Comparison of ENCODE assay signal across 9 cellular contexts in genomic region chr22:26259510-26259909, GRCh38.
A peak's percentile ranks its signal among the peaks of the same experiment; 100 is the strongest.
DNase-seq lines count a peak whose midpoint lies in the region; ATAC-seq and TF ChIP-seq lines count a peak whose summit lies in the region.
"Had no signal": no experiment of that assay in that cellular context is flagged by ENCODE, and none has a peak within 500 bp of the region (broad histone marks: within the 10 kb centered on the region; RNA-seq: fewer than 3 reads in every experiment).

No MANE protein-coding gene starts in this region.

- H2AK9ac ChIP-seq in IMR-90 (replicated peaks; ENCODE audit: low read depth, low read length, poor library complexity): no peak overlapping the region

- H4K91ac ChIP-seq in IMR-90 (ENCODE audit: insufficient read depth, low read depth, low read length): no peak overlapping the region

- peaks cover 7% of the 10 kb centered on the region for H3K27me3 Mint-ChIP-seq in activated CD8-positive, alpha-beta T cell treated with anti-CD3 and anti-CD28 coated beads, Interleukin-2, amount 10 ng/mL, durations not matched to agents 7 days and 5 days (ENCODE audit: low read depth)
- peaks cover 2 to 11% (median 5%) of the 10 kb centered on the region in 3 donors for H3K27me3 Mint-ChIP-seq in CD14-positive monocyte (ENCODE audit: low read depth in 3 of 3)

- no peaks in the 10 kb centered on the region for H3K79me1 ChIP-seq in IMR-90 (ENCODE audit: low read depth in 1 of 2, low read length in 2 of 2)

- no peaks in the 10 kb centered on the region for H3K27me3 ChIP-seq in IMR-90 (ENCODE audit: control insufficient read depth, insufficient read depth, low read length)
- peaks cover 0 to 46% (median 0%) of the 10 kb centered on the region in 4 donors for H3K27me3 ChIP-seq in esophagus squamous epithelium

- H2AFZ ChIP-seq in IMR-90 (replicated peaks; ENCODE audit: low read length, poor library complexity): no peak overlapping the region

- POLR2A ChIA-PET in IMR-90 (lab: Charles Lee; ENCODE audit: unreplicated experiment): no interaction called here
- POLR2A ChIA-PET in activated CD8-positive, alpha-beta T cell treated with anti-CD3 and anti-CD28 coated beads, Interleukin-2, amount 10 ng/mL, durations not matched to agents 7 days and 5 days (lab: Charles Lee): interaction anchor here (0.6 kb wide), 1 partner anchor 571 kb away, joined by 3 read pairs; no protein-coding TSS in a partner anchor

- H3K23ac ChIP-seq in IMR-90 (ENCODE audit: low read depth, low read length): no peak overlapping the region

- H2BK5ac ChIP-seq in IMR-90 (ENCODE audit: low read depth, low read length, poor library complexity, severe bottlenecking): no peak overlapping the region

- H3K9me1 ChIP-seq in IMR-90 (ENCODE audit: insufficient read depth, low read length): no peaks in the 10 kb centered on the region

- DNase-seq in GM03348 (ENCODE audit: low spot score): peak; percentile 28
- peak; percentile 8 for DNase-seq in IMR-90
- peak; percentile 49 for DNase-seq in activated CD8-positive, alpha-beta T cell treated with anti-CD3 and anti-CD28 coated beads, Interleukin-2, amount 10 ng/mL, durations not matched to agents 7 days and 5 days
- DNase-seq in kidney tubule cell (ENCODE audit: low spot score): peak; percentile 23
- no peak for DNase-seq in esophagus squamous epithelium (lab: John Stamatoyannopoulos, UW)
- no peak for DNase-seq in COLO668 (lab: John Stamatoyannopoulos, UW; ENCODE audit: unreplicated experiment)
- DNase-seq in CD14-positive monocyte (ENCODE audit: low spot score): no peak
- DNase-seq: NCI-H446 treated with DMSO at 0.1 percent for 48 hours had no signal

- no peak overlapping the region for H3K4me3 Mint-ChIP-seq in activated CD8-positive, alpha-beta T cell treated with anti-CD3 and anti-CD28 coated beads, Interleukin-2, amount 10 ng/mL, durations not matched to agents 7 days and 5 days
- no peak overlapping the region for H3K4me3 Mint-ChIP-seq in CD14-positive monocyte
- H3K4me3 Mint-ChIP-seq: memory B cell had no signal

- ATAC-seq in IMR-90 (ENCODE audit: low read depth): no peak
- no peak for ATAC-seq in activated CD8-positive, alpha-beta T cell treated with anti-CD3 and anti-CD28 coated beads, Interleukin-2, amount 10 ng/mL, durations not matched to agents 7 days and 5 days

- H3K9me3 ChIP-seq in IMR-90 (ENCODE audit: control insufficient read depth, insufficient read depth, low read length): peaks cover 6% of the 10 kb centered on the region; the same call in 1 of the 2 replicates
- no peaks in the 10 kb centered on the region for H3K9me3 ChIP-seq in esophagus squamous epithelium

- H3K4ac ChIP-seq in IMR-90 (ENCODE audit: low read depth, low read length): no peak overlapping the region

- H2BK20ac ChIP-seq in IMR-90 (ENCODE audit: low read depth, low read length): no peak overlapping the region

- dilution Hi-C loops in IMR-90 (cut with HindIII; ENCODE audit: low sequenced_read_pairs, unreplicated experiment): no loop called here

- H3K18ac ChIP-seq in IMR-90 (ENCODE audit: low read depth, low read length): no peak overlapping the region

- no peaks in the 10 kb centered on the region for H3K36me3 Mint-ChIP-seq in activated CD8-positive, alpha-beta T cell treated with anti-CD3 and anti-CD28 coated beads, Interleukin-2, amount 10 ng/mL, durations not matched to agents 7 days and 5 days (ENCODE audit: low read depth)
- H3K36me3 Mint-ChIP-seq in CD14-positive monocyte: no peaks in the 10 kb centered on the region
- H3K36me3 Mint-ChIP-seq: memory B cell had no signal

- no peak overlapping the region for H2AK5ac ChIP-seq in IMR-90 (ENCODE audit: low read depth, low read length)

- in situ Hi-C loops in IMR-90 (cut with MboI; ENCODE audit: low sequenced_read_pairs): no loop called here

- H3K4me2 ChIP-seq in IMR-90 (ENCODE audit: low read depth, low read length): no peak overlapping the region

- H2BK15ac ChIP-seq in IMR-90 (ENCODE audit: low read depth, low read length): no peak overlapping the region

- H4K8ac ChIP-seq in IMR-90 (ENCODE audit: low read depth in 2 of 2, low read length in 2 of 2): no peak overlapping the region

- H3K36me3 ChIP-seq in IMR-90 (ENCODE audit: control insufficient read depth, insufficient read depth, low read length): no peaks in the 10 kb centered on the region
- no peaks in the 10 kb centered on the region for H3K36me3 ChIP-seq in esophagus squamous epithelium

- no peak for TF ChIP-seq POLR2A in IMR-90 (IDR thresholded peaks at IDR 0.05; ENCODE audit: low read depth, low read length)
- no peak for TF ChIP-seq POLR2A in esophagus squamous epithelium (IDR thresholded peaks at IDR 0.05)

- no peak overlapping the region for H3K14ac ChIP-seq in IMR-90 (replicated peaks; ENCODE audit: low read depth, low read length)

- H3K27ac ChIP-seq in IMR-90 (ENCODE audit: insufficient read depth, low read length) (no peak overlapping the region), esophagus squamous epithelium (no peak overlapping the region)

- CTCF ChIA-PET in IMR-90 (lab: Yijun Ruan, JAX): no interaction called here
- CTCF ChIA-PET in activated CD8-positive, alpha-beta T cell treated with anti-CD3 and anti-CD28 coated beads, Interleukin-2, amount 10 ng/mL, durations not matched to agents 7 days and 5 days (lab: Charles Lee): interaction anchor here (1.2 kb wide), 2 partner anchors 71 to 87 kb away, joined by 3 to 4 read pairs; no protein-coding TSS in a partner anchor

- no peaks in the 10 kb centered on the region for H3K4me1 Mint-ChIP-seq in activated CD8-positive, alpha-beta T cell treated with anti-CD3 and anti-CD28 coated beads, Interleukin-2, amount 10 ng/mL, durations not matched to agents 7 days and 5 days (ENCODE audit: low read depth)
- no peaks in the 10 kb centered on the region for H3K4me1 Mint-ChIP-seq in CD14-positive monocyte
- H3K4me1 Mint-ChIP-seq: memory B cell had no signal

- no peaks in the 10 kb centered on the region for H4K20me1 ChIP-seq in IMR-90 (ENCODE audit: insufficient read depth, low read length)

- H3K27ac Mint-ChIP-seq in activated CD8-positive, alpha-beta T cell treated with anti-CD3 and anti-CD28 coated beads, Interleukin-2, amount 10 ng/mL, durations not matched to agents 7 days and 5 days: no peak overlapping the region
- no peak overlapping the region for H3K27ac Mint-ChIP-seq in CD14-positive monocyte
- H3K27ac Mint-ChIP-seq: memory B cell had no signal

- H3K4me1 ChIP-seq in IMR-90 (ENCODE audit: control insufficient read depth, insufficient read depth, low read length) (no peaks in the 10 kb centered on the region), esophagus squamous epithelium (no peaks in the 10 kb centered on the region)

- intact Hi-C loops in IMR-90 (cut with micrococcal nuclease) (no loop called here), esophagus squamous epithelium (cut with DNase I) (no loop called here), CD14-positive monocyte (cut with micrococcal nuclease) (no loop called here)

- TF ChIP-seq RAD21 in IMR-90 (IDR thresholded peaks at IDR 0.05; ENCODE audit: low read length): no peak

- no peak overlapping the region for H2BK120ac ChIP-seq in IMR-90 (ENCODE audit: low read depth, low read length)

- no peaks in the 10 kb centered on the region for H3K9me3 Mint-ChIP-seq in activated CD8-positive, alpha-beta T cell treated with anti-CD3 and anti-CD28 coated beads, Interleukin-2, amount 10 ng/mL, durations not matched to agents 7 days and 5 days (ENCODE audit: insufficient read depth)
- no peaks in the 10 kb centered on the region for H3K9me3 Mint-ChIP-seq in CD14-positive monocyte

- no peak overlapping the region for H4K5ac ChIP-seq in IMR-90 (ENCODE audit: low read depth, low read length)

- no peak overlapping the region for H3K9ac ChIP-seq in IMR-90 (ENCODE audit: low read depth, low read length)

- no TSS peak for BruUV-seq in IMR-90 (replicated peaks; lab: Mats Ljungman, UMichigan)

- TF ChIP-seq CTCF in IMR-90 (conservative IDR thresholded peaks at IDR 0.05; ENCODE audit: low read depth, low read length) (no peak), esophagus squamous epithelium (IDR thresholded peaks at IDR 0.05) (no peak), CD14-positive monocyte (IDR thresholded peaks at IDR 0.05) (no peak)

- WGBS in IMR-90 (ENCODE audit: extremely low coverage in 2 of 2, insufficient read length in 1 of 2), 2 experiments: 0% methylated on average over 3 of the region's 6 CpGs; no CpG with 5 or more reads in 1 of the 2 experiments
- WGBS in esophagus squamous epithelium, 2 donors: 1% methylated on average over 6 of the region's 6 CpGs

- H3K4me3 ChIP-seq in IMR-90 (ENCODE audit: insufficient read depth, low read depth, low read length): no peak overlapping the region
- H3K4me3 ChIP-seq in esophagus squamous epithelium: no peak overlapping the region

- no peak overlapping the region for H3K56ac ChIP-seq in IMR-90 (ENCODE audit: extremely low read depth, insufficient read depth, low read length)

TF ChIP-seq in IMR-90, 13 proteins besides CTCF, POLR2A, EP300 and RAD21:
- no peak for TF ChIP-seq RCOR1 (IDR thresholded peaks at IDR 0.05; ENCODE audit: insufficient replicate concordance, low read length)
- no peak for TF ChIP-seq CHD1 (IDR thresholded peaks at IDR 0.05; ENCODE audit: low read depth, low read length)
- TF ChIP-seq RFX5 (IDR thresholded peaks at IDR 0.05; ENCODE audit: low read depth, low read length): no peak
- TF ChIP-seq MAZ (IDR thresholded peaks at IDR 0.05; ENCODE audit: borderline replicate concordance, low read depth, low read length): no peak
- no peak for TF ChIP-seq ELK1 (IDR thresholded peaks at IDR 0.05; ENCODE audit: borderline replicate concordance, low read depth, low read length)

Comparison
In these comparisons a context has a peak if more than half of its experiments do, and no peak if none do; other contexts are left out.
1. DNase-seq: peak in GM03348 (single experiment), IMR-90 (single experiment), activated CD8-positive, alpha-beta T cell treated with anti-CD3 and anti-CD28 coated beads, Interleukin-2, amount 10 ng/mL, durations not matched to agents 7 days and 5 days (single experiment) and kidney tubule cell (single experiment); none in esophagus squamous epithelium (single experiment), COLO668 (single experiment) and CD14-positive monocyte (single experiment).